ENCODE assay signal across 9 cellular contexts in genomic region chr7:105009667-105010537, GRCh38. TPM values are rescaled to one million over a fixed set of nuclear protein-coding genes. Genes with fewer than 3 reads are reported as not detected.
DNase-seq lines count a peak whose midpoint lies in the region; ATAC-seq, FAIRE-seq and TF ChIP-seq lines count a peak whose summit lies in the region.
"Had no signal": no experiment of that assay in that cellular context is flagged by ENCODE, and none has a peak within 500 bp of the region (broad histone marks: within the 10 kb centered on the region; RNA-seq: fewer than 3 reads in every experiment).

No MANE protein-coding gene starts in this region.

- BruUV-seq in GM12878 (replicated peaks; lab: Mats Ljungman, UMichigan): no TSS peak

- CTCF ChIA-PET in GM12878 (lab: Yijun Ruan, JAX): interaction anchor here (0.9 to 4.2 kb wide), 19 partner anchors 8 to 522 kb away, joined by 3 to 25 read pairs (median 4); partner anchors contain the start of gene RINT1

- no peak overlapping the region for H2AFZ ChIP-seq in GM12878 (ENCODE audit: control insufficient read depth, low read depth, low read length)

- H3K27ac ChIP-seq in GM12878 (ENCODE audit: control insufficient read depth, insufficient read depth) (peak overlapping the region; percentile 100), right lobe of liver (peak overlapping the region in 2 of 3 donors; percentile 100), tibial artery (peak overlapping the region; percentile 99 to 100)

- no peaks in the 10 kb centered on the region for H3K27me3 Mint-ChIP-seq in activated T-cell treated with anti-CD3 and anti-CD28 coated beads, Interleukin-2, amount 50 U/mL, for 24 hours

- H3K4me1 ChIP-seq in GM12878 (ENCODE audit: control insufficient read depth, insufficient read depth, low read length) (peaks cover 6% of the 10 kb centered on the region), right lobe of liver (peaks cover 0 to 60% (median 8%) of the 10 kb centered on the region in 4 donors), tibial artery (peaks cover 0 to 59% (median 25%) of the 10 kb centered on the region in 4 donors)

- H3K9me3 ChIP-seq in GM12878 (replicated peaks; ENCODE audit: control insufficient read depth, insufficient read depth, low read length) (no peaks in the 10 kb centered on the region; the same call in 2 of the 3 replicates), right lobe of liver (no peaks in the 10 kb centered on the region), tibial artery (no peaks in the 10 kb centered on the region)

- H4K20me1 ChIP-seq in GM12878 (ENCODE audit: control insufficient read depth, insufficient read depth): no peaks in the 10 kb centered on the region; the same call in 1 of the 2 replicates

- peak overlapping the region; percentile 100 for H3K27ac Mint-ChIP-seq in activated T-cell treated with anti-CD3 and anti-CD28 coated beads, Interleukin-2, amount 50 U/mL, for 24 hours

- peaks cover 95% of the 10 kb centered on the region for H3K79me2 ChIP-seq in GM12878 (ENCODE audit: control insufficient read depth, insufficient read depth, low read length)

- H3K9me3 Mint-ChIP-seq in activated T-cell treated with anti-CD3 and anti-CD28 coated beads, Interleukin-2, amount 50 U/mL, for 24 hours: no peaks in the 10 kb centered on the region

- peak overlapping the region; percentile 81 for H3K4me3 ChIP-seq in GM12878
- peak overlapping the region; percentile 73 to 79 (median 77) for H3K4me3 ChIP-seq in right lobe of liver
- H3K4me3 ChIP-seq in tibial artery: peak overlapping the region; percentile 76 to 82

- RAD21 ChIA-PET in GM12878 (lab: Charles Lee; ENCODE audit: unreplicated experiment): interaction anchor here (0.5 to 8.9 kb wide), 15 partner anchors 8 to 389 kb away, joined by 3 to 112 read pairs (median 4); no protein-coding TSS in a partner anchor

- H3K36me3 Mint-ChIP-seq in activated T-cell treated with anti-CD3 and anti-CD28 coated beads, Interleukin-2, amount 50 U/mL, for 24 hours (ENCODE audit: low read depth): peaks cover 92% of the 10 kb centered on the region

- ATAC-seq in GM12878 (no peak), right lobe of liver (no peak), GM21619 (IDR thresholded peaks at IDR 0.05; ENCODE audit: unreplicated experiment) (no peak)

- H3K4me2 ChIP-seq in GM12878 (ENCODE audit: control insufficient read depth, insufficient read depth): peak overlapping the region; percentile 64

- intact Hi-C loops in GM12878 (cut with micrococcal nuclease; ENCODE audit: unreplicated experiment) (loop anchor here (10.0 kb wide), 1 partner anchor 1275 kb away; the partner anchor contains the start of gene NAMPT), right lobe of liver (cut with DNase I) (no loop called here), tibial artery (cut with DNase I; ENCODE audit: low total_unique reads) (no loop called here)

- TF ChIP-seq CTCF in GM12878 (IDR thresholded peaks at IDR 0.05 in 2 of 3, conservative IDR thresholded peaks at IDR 0.05 in 1 of 3; ENCODE audit: control insufficient read depth in 2 of 3, extremely low read depth in 1 of 3, insufficient read depth in 1 of 3, low read depth in 3 of 3, low read length in 3 of 3) (no peak), right lobe of liver (IDR thresholded peaks at IDR 0.05) (no peak), tibial artery (IDR thresholded peaks at IDR 0.05) (no peak)

- no peak for DNase-seq in activated T-cell treated with anti-CD3 and anti-CD28 coated beads, Interleukin-2, amount 50 U/mL, for 24 hours
- DNase-seq in activated T-cell treated with anti-CD3 and anti-CD28 coated beads for 4 hours: no peak
- no peak for DNase-seq in GM12878 (ENCODE audit: low read depth, low spot score)
- no peak for DNase-seq in right lobe of liver
- DNase-seq in tibial artery: no peak
- DNase-seq in hepatic stellate cell (ENCODE audit: low spot score): no peak
- no peak for DNase-seq in NCI-H2107 (lab: John Stamatoyannopoulos, UW)

- no peak for TF ChIP-seq EP300 in GM12878 (IDR thresholded peaks at IDR 0.05; ENCODE audit: borderline replicate concordance in 1 of 2, control insufficient read depth in 1 of 2, low read depth in 2 of 2, low read length in 2 of 2)

- H3K4me3 Mint-ChIP-seq in activated T-cell treated with anti-CD3 and anti-CD28 coated beads, Interleukin-2, amount 50 U/mL, for 24 hours: peak overlapping the region; percentile 100

- peaks cover 0 to 9% of the 10 kb centered on the region in 2 experiments; a peak in 2 of 4 replicates for H3K36me3 ChIP-seq in GM12878 (ENCODE audit: control insufficient read depth in 2 of 2, insufficient read depth in 2 of 2, low read length in 1 of 2)
- H3K36me3 ChIP-seq in right lobe of liver: no peaks in the 10 kb centered on the region
- no peaks in the 10 kb centered on the region for H3K36me3 ChIP-seq in tibial artery

- no peak for FAIRE-seq in GM12878 (lab: Jason Lieb, UNC)
- FAIRE-seq: HTR-8/SVneo had no signal

- 35% methylated on average over 9 of the region's 9 CpGs for WGBS in GM12878 (ENCODE audit: insufficient coverage, insufficient replicate concordance, low lambda C conversion rate, missing lambda C conversion rate)
- 19% methylated on average over 9 of the region's 9 CpGs for WGBS in right lobe of liver (ENCODE audit: insufficient coverage, low coverage, low lambda C conversion rate, missing lambda C conversion rate)

- in situ Hi-C loops in GM12878 (cut with MboI): loop anchor here (5.0 to 25.0 kb wide), 2 partner anchors 63 to 1277 kb away; partner anchors contain the start of gene NAMPT

- peaks cover 43% of the 10 kb centered on the region for H3K4me1 Mint-ChIP-seq in activated T-cell treated with anti-CD3 and anti-CD28 coated beads, Interleukin-2, amount 50 U/mL, for 24 hours (ENCODE audit: low read depth)

- POLR2A ChIA-PET in GM12878 (lab: Charles Lee): interaction anchor here (0.5 to 6.0 kb wide), 14 partner anchors 8 to 254 kb away, joined by 3 to 83 read pairs (median 4); no protein-coding TSS in a partner anchor

- TF ChIP-seq RAD21 in GM12878 (IDR thresholded peaks at IDR 0.05; ENCODE audit: insufficient read depth, low read depth, low read length): no peak

- SMC1A ChIA-PET in GM12878 (lab: Charles Lee; ENCODE audit: uncharacterized antibody, unreplicated experiment): interaction anchor here (0.5 to 13.2 kb wide), 26 partner anchors 8 to 851 kb away, joined by 3 to 270 read pairs (median 4); no protein-coding TSS in a partner anchor

- no peak for TF ChIP-seq POLR2A in GM12878 (IDR thresholded peaks at IDR 0.05; ENCODE audit: low read depth, low read length)
- no peak for TF ChIP-seq POLR2A in right lobe of liver (IDR thresholded peaks at IDR 0.05)

- peak overlapping the region; percentile 100 for H3K9ac ChIP-seq in GM12878 (ENCODE audit: control insufficient read depth, insufficient read depth, low read length)

- H3K27me3 ChIP-seq in GM12878 (replicated peaks in 1 of 2; ENCODE audit: control insufficient read depth in 2 of 2, insufficient read depth in 2 of 2, low read length in 1 of 2): no peaks in the 10 kb centered on the region
- H3K27me3 ChIP-seq in right lobe of liver: no peaks in the 10 kb centered on the region
- no peaks in the 10 kb centered on the region for H3K27me3 ChIP-seq in tibial artery

TF ChIP-seq in GM12878, 131 proteins besides CTCF, POLR2A, EP300 and RAD21 (continues in another document):
- TF ChIP-seq BCLAF1 (IDR thresholded peaks at IDR 0.05) (0 out of 2 replicates have a peak, but pooled peaks have one; percentile 29), TAF1 (IDR thresholded peaks at IDR 0.05; ENCODE audit: borderline replicate concordance, low read depth, low read length) (no peak)

RNA-seq across cellular contexts. Expression of gene KMT2E, which starts 4.1 kb away (rescaled TPM):
- 543 and 556 TPM in 2 replicates for total RNA-seq in GM12878 (2013; cell fraction: nucleolus; rRNA removed)
- 34.1 and 39.9 TPM in 2 replicates for total RNA-seq in GM12878 (2014; rRNA removed)
- total RNA-seq in GM12878 (2014; rRNA removed; fragmentation: Illumina TruSeq; extraction: Trizol): 34.4 and 36.9 TPM in 2 replicates
- total RNA-seq in GM12878 (2021): 48.1 and 52.7 TPM in 2 replicates
- polyA plus RNA-seq in GM12878 (2011; ENCODE audit: low read depth): 31.8 TPM
- polyA plus RNA-seq in GM12878 (2011; rRNA removed): 15.1 and 15.6 TPM in 2 replicates
- polyA plus RNA-seq in GM12878 (2011; cell fraction: cytosol; rRNA removed): 12.7 and 30.2 TPM in 2 replicates
- polyA plus RNA-seq in GM12878 (2011; cell fraction: nucleus; rRNA removed): 59.7 and 78.0 TPM in 2 replicates
- polyA plus RNA-seq in GM12878 (2012): 37.8 and 37.9 TPM in 2 replicates
- 34.1 and 48.6 TPM in 2 replicates for polyA plus RNA-seq in GM12878 (2014; fragmentation: Illumina TruSeq; extraction: Trizol)
- polyA plus RNA-seq in GM12878 (2014; fragmentation: Nextera tagmentation; extraction: Ambion mirVana): 10 to 100 TPM; 13.2 to 16.0 TPM
- 15.5 and 18.7 TPM in 2 replicates for polyA plus RNA-seq in GM12878 (2014; rRNA removed)
- polyA plus RNA-seq in GM12878 (2016; fragmentation: Nextera tagmentation; extraction: Ambion mirVana): 10 to 100 TPM; 66.2 to 68.1 TPM
- polyA minus RNA-seq in GM12878 (2011; rRNA and poly(A)+ RNA removed): 97.8 and 117 TPM in 2 replicates
- 26.5 and 28.8 TPM in 2 replicates for polyA minus RNA-seq in GM12878 (2011; cell fraction: cytosol; rRNA and poly(A)+ RNA removed)
- 140 and 180 TPM in 2 replicates for polyA minus RNA-seq in GM12878 (2011; cell fraction: nucleus; rRNA and poly(A)+ RNA removed)
- total RNA-seq in right lobe of liver: 10 to 100 TPM; 21.6 to 31.6 (median 25.3) TPM
